13 cellular contexts compared by ENCODE assay signal in the genomic region with DNA sequence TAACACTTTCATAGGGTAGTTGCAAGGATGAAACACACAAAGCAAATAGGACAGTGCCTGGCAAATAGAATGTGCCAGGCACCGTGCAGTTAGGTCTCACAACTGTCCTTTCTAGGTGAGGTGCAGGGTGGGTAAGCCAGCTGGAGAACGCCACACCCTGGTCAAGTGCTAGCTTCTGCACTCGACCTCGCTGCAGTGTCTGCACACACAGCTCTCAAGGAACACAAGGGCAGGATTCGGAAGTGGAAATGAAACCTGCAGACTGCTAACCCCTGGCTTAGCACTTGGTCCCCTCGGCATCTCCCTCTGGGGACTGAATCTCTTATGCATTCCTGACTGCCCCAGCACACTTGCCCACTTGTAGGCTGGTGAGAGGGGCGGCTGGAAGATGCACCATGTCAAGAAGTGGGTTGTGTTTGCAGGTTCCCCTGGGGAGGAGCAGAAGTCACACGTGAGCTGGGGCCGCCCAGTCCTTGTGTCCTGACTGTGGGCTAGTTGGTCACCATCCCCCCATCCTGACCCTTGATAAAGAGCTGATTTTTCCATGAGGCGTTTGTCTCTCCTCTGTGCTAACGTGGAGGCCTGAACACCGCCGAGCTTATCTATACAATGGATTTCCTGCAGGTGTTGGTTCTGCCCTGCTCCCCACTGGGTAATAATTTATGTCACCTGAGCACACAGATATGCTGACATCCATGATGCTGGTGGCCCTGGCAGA.
DNase-seq lines count a peak whose midpoint lies in the region; FAIRE-seq and TF ChIP-seq lines count a peak whose summit lies in the region.
"Had no signal": no experiment of that assay in that cellular context is flagged by ENCODE, and none has a peak within 500 bp of the region (broad histone marks: within the 10 kb centered on the region; RNA-seq: fewer than 3 reads in every experiment).

No MANE protein-coding gene starts in this region.

- H3K4me1 Mint-ChIP-seq in astrocyte (ENCODE audit: low read depth, unreplicated experiment) (peaks cover 63% of the 10 kb centered on the region), endodermal cell (peaks cover 49% of the 10 kb centered on the region)

- no peak overlapping the region for H2BK15ac ChIP-seq in neuronal stem cell (ENCODE audit: low read length)

- H2BK120ac ChIP-seq in neuronal stem cell (ENCODE audit: low read depth, low read length): no peak overlapping the region

- no peak overlapping the region for H4K91ac ChIP-seq in neuronal stem cell (ENCODE audit: low read depth, low read length, poor library complexity)

- H3K36me3 Mint-ChIP-seq in astrocyte (ENCODE audit: low read depth, unreplicated experiment) (peaks cover 35% of the 10 kb centered on the region), endodermal cell (ENCODE audit: low read depth) (no peaks in the 10 kb centered on the region)

- no peaks in the 10 kb centered on the region for H4K20me1 ChIP-seq in astrocyte (ENCODE audit: insufficient read depth, low read length)

- no peak overlapping the region for H3K23ac ChIP-seq in neuronal stem cell (ENCODE audit: low read depth, low read length, poor library complexity)

- WGBS in neuronal stem cell (ENCODE audit: extremely low coverage in 2 of 2, insufficient read length in 2 of 2, insufficient replicate concordance in 1 of 2), 2 donors: no CpG with 5 or more reads among the region's 13 CpGs
- WGBS in endodermal cell (ENCODE audit: insufficient coverage in 1 of 2, insufficient read length in 1 of 2), 2 experiments: 83 to 94% methylated on average over 8 to 13 of the region's 13 CpGs

- H3K79me1 ChIP-seq in neuronal stem cell (ENCODE audit: low read depth, low read length): no peaks in the 10 kb centered on the region

- H3K9me3 ChIP-seq in astrocyte (ENCODE audit: insufficient read depth, low read depth, low read length) (no peaks in the 10 kb centered on the region), neuronal stem cell (replicated peaks in 1 of 2; ENCODE audit: control insufficient read depth in 2 of 2, insufficient read depth in 1 of 2, low read depth in 1 of 2, low read length in 2 of 2) (no peaks in the 10 kb centered on the region), endodermal cell (ENCODE audit: control insufficient read depth, low read length) (peaks cover 4% of the 10 kb centered on the region)

- H3K27ac ChIP-seq in astrocyte (ENCODE audit: low read depth, low read length) (peak overlapping the region; percentile 99), neuronal stem cell (replicated peaks; ENCODE audit: low read length) (no peak overlapping the region), endodermal cell (ENCODE audit: low read depth, low read length) (no peak overlapping the region)

- H3K9ac ChIP-seq in astrocyte (ENCODE audit: low read length) (peak overlapping the region; percentile 87), neuronal stem cell (ENCODE audit: low read depth, low read length, poor library complexity) (no peak overlapping the region), endodermal cell (ENCODE audit: extremely low read depth, low read length, poor library complexity, severe bottlenecking) (no peak overlapping the region)

- H3K4me3 ChIP-seq in astrocyte (ENCODE audit: insufficient read depth, low read depth, low read length) (no peak overlapping the region), neuronal stem cell (ENCODE audit: low read length in 2 of 2) (no peak overlapping the region), endodermal cell (ENCODE audit: low read length) (no peak overlapping the region)

- no peak overlapping the region for H3K4ac ChIP-seq in neuronal stem cell (ENCODE audit: low read length)

- H3K27ac Mint-ChIP-seq in astrocyte (ENCODE audit: unreplicated experiment): peak overlapping the region; percentile 98
- H3K27ac Mint-ChIP-seq in endodermal cell: no peak overlapping the region

- H3K9me3 Mint-ChIP-seq in astrocyte (ENCODE audit: unreplicated experiment): no peaks in the 10 kb centered on the region
- H3K9me3 Mint-ChIP-seq in endodermal cell: no peaks in the 10 kb centered on the region

- no peak overlapping the region for H4K8ac ChIP-seq in neuronal stem cell (ENCODE audit: low read depth, low read length)

- H3K4me3 Mint-ChIP-seq in astrocyte (ENCODE audit: unreplicated experiment): no peak overlapping the region
- no peak overlapping the region for H3K4me3 Mint-ChIP-seq in endodermal cell
- H3K4me3 Mint-ChIP-seq: neural crest cell had no signal

- H3K14ac ChIP-seq in neuronal stem cell (ENCODE audit: low read length): no peak overlapping the region

- H3K27me3 ChIP-seq in astrocyte (ENCODE audit: insufficient read depth, low read length) (no peaks in the 10 kb centered on the region), neuronal stem cell (ENCODE audit: control insufficient read depth in 3 of 3, insufficient read depth in 3 of 3, low read depth in 1 of 3, low read length in 3 of 3) (no peaks in the 10 kb centered on the region), endodermal cell (ENCODE audit: control insufficient read depth, insufficient read depth, low read length, poor library complexity, severe bottlenecking) (no peaks in the 10 kb centered on the region)

- peaks cover 77% of the 10 kb centered on the region for H3K79me2 ChIP-seq in astrocyte (ENCODE audit: insufficient read depth, low read length)

- H3K4me1 ChIP-seq in astrocyte (ENCODE audit: insufficient read depth, low read length) (peaks cover 42% of the 10 kb centered on the region), neuronal stem cell (ENCODE audit: control insufficient read depth in 2 of 2, insufficient read depth in 1 of 2, low read depth in 1 of 2, low read length in 2 of 2) (peaks cover 0 to 3% of the 10 kb centered on the region in 2 donors), endodermal cell (ENCODE audit: control insufficient read depth, insufficient read depth, low read length) (peaks cover 37% of the 10 kb centered on the region)

- H2BK12ac ChIP-seq in neuronal stem cell (ENCODE audit: low read length): no peak overlapping the region

- no peak overlapping the region for H2AK5ac ChIP-seq in neuronal stem cell (ENCODE audit: low read depth, low read length)

- H2AFZ ChIP-seq in astrocyte (ENCODE audit: low read depth, low read length) (no peak overlapping the region), neuronal stem cell (ENCODE audit: low read length) (no peak overlapping the region)

- H3K4me2 ChIP-seq in astrocyte (ENCODE audit: low read length): peak overlapping the region; percentile 38
- no peak overlapping the region for H3K4me2 ChIP-seq in neuronal stem cell (ENCODE audit: insufficient read depth, low read length, poor library complexity, severe bottlenecking)

- TF ChIP-seq CTCF in astrocyte (IDR thresholded peaks at IDR 0.05; ENCODE audit: insufficient read depth, low read depth, low read length): no peak
- no peak for TF ChIP-seq CTCF in endodermal cell (conservative IDR thresholded peaks at IDR 0.05)

- H3K36me3 ChIP-seq in astrocyte (ENCODE audit: insufficient read depth, low read length) (peaks cover 51% of the 10 kb centered on the region), neuronal stem cell (replicated peaks in 1 of 2; ENCODE audit: control insufficient read depth in 2 of 2, insufficient read depth in 2 of 2, low read length in 2 of 2) (no peaks in the 10 kb centered on the region), endodermal cell (ENCODE audit: control insufficient read depth, insufficient read depth, low read length) (no peaks in the 10 kb centered on the region)

- H3K27me3 Mint-ChIP-seq in astrocyte (ENCODE audit: low read depth, unreplicated experiment) (no peaks in the 10 kb centered on the region), endodermal cell (ENCODE audit: insufficient read depth) (no peaks in the 10 kb centered on the region)

- H2BK5ac ChIP-seq in neuronal stem cell (ENCODE audit: low read length): no peak overlapping the region

- peak overlapping the region; percentile 6 for H3K18ac ChIP-seq in neuronal stem cell (ENCODE audit: low read length)

- DNase-seq in NCI-H1417 (lab: John Stamatoyannopoulos, UW) (peak; percentile 72 to 86 (median 76)), NCI-H1417 treated with DMSO at 0.1 percent for 48 hours (lab: John Stamatoyannopoulos, UW) (no peak), MV-4-11 (lab: John Stamatoyannopoulos, UW) (peak; percentile 91), astrocyte (ENCODE audit: low read depth) (no peak), neuronal stem cell (ENCODE audit: low spot score) (no peak), endodermal cell (no peak), HK-2 (ENCODE audit: unreplicated experiment) (no peak)
- DNase-seq in activated effector memory CD4-positive, alpha-beta T cell treated with anti-CD3 and anti-CD28 coated beads, Interleukin-2, amount 50 U/mL, for 16 hours: no peak
- DNase-seq: activated naive CD4-positive, alpha-beta T cell treated with anti-CD3 and anti-CD28 coated beads, Interleukin-2, amount 50 U/mL, for 16 hours; foreskin melanocyte had no signal

- no peak for FAIRE-seq in astrocyte (lab: Jason Lieb, UNC)
- FAIRE-seq: A204.1, GM18507 had no signal

Comparison
In these comparisons a context has a peak if more than half of its experiments do, and no peak if none do; other contexts are left out.
1. DNase-seq: peak in NCI-H1417 (3 of 3) and MV-4-11 (single experiment); none in NCI-H1417 treated with DMSO at 0.1 percent for 48 hours (single experiment), astrocyte (single experiment), neuronal stem cell (single experiment), endodermal cell (single experiment), activated effector memory CD4-positive, alpha-beta T cell treated with anti-CD3 and anti-CD28 coated beads, Interleukin-2, amount 50 U/mL, for 16 hours (single experiment) and HK-2 (single experiment).